In the genomic region with DNA sequence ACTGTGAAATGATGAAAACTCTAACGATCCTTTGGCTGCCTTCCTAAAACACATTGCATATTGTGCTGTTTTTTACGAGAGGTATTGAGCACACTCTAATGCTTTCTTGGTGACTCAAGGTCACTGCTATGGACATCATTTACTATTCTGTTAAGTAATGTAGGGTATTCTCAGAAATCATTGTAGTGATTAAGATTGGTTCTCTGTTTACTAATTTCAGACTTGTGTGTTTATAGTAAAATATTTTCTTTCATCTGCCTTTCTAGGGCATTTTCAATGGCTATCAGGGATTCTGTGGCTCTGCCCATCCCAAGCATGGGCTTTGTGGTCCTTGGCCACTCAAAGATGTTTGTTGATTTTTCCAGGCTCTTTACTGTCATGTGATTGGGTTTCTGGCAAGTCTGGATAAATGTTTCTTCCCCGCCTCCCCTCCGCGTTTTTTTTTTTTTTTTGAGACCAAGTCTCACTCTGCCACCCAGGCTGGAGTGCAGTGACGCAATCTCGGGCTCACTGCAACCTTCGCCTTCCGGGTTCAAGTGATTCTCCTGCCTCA, we compare ENCODE assay signal across 1 cellular context.
TF ChIP-seq lines count a peak whose summit lies in the region.

No MANE protein-coding gene starts in this region.

TF ChIP-seq in SK-N-SH treated with all-trans-retinoic acid at 6 μM for 48 hours, 23 proteins besides CTCF, POLR2A, EP300 and RAD21 (continued from another document):
- TF ChIP-seq RARB (CRISPR knock-in tag; IDR thresholded peaks at IDR 0.05) (no peak), PPARA (CRISPR knock-in tag; IDR thresholded peaks at IDR 0.05; ENCODE audit: borderline replicate concordance) (no peak), ZNF565 (CRISPR knock-in tag; conservative IDR thresholded peaks at IDR 0.05; ENCODE audit: low read depth) (no peak), ZC3H10 (CRISPR knock-in tag; IDR thresholded peaks at IDR 0.05) (no peak)
- TF ChIP-seq, protein P1, sequence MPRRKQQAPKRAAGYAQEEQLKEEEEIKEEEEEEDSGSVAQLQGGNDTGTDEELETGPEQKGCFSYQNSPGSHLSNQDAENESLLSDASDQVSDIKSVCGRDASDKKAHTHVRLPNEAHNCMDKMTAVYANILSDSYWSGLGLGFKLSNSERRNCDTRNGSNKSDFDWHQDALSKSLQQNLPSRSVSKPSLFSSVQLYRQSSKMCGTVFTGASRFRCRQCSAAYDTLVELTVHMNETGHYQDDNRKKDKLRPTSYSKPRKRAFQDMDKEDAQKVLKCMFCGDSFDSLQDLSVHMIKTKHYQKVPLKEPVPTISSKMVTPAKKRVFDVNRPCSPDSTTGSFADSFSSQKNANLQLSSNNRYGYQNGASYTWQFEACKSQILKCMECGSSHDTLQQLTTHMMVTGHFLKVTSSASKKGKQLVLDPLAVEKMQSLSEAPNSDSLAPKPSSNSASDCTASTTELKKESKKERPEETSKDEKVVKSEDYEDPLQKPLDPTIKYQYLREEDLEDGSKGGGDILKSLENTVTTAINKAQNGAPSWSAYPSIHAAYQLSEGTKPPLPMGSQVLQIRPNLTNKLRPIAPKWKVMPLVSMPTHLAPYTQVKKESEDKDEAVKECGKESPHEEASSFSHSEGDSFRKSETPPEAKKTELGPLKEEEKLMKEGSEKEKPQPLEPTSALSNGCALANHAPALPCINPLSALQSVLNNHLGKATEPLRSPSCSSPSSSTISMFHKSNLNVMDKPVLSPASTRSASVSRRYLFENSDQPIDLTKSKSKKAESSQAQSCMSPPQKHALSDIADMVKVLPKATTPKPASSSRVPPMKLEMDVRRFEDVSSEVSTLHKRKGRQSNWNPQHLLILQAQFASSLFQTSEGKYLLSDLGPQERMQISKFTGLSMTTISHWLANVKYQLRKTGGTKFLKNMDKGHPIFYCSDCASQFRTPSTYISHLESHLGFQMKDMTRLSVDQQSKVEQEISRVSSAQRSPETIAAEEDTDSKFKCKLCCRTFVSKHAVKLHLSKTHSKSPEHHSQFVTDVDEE (CRISPR knock-in tag; IDR thresholded peaks at IDR 0.05), result no peak
- TF ChIP-seq, protein P2, sequence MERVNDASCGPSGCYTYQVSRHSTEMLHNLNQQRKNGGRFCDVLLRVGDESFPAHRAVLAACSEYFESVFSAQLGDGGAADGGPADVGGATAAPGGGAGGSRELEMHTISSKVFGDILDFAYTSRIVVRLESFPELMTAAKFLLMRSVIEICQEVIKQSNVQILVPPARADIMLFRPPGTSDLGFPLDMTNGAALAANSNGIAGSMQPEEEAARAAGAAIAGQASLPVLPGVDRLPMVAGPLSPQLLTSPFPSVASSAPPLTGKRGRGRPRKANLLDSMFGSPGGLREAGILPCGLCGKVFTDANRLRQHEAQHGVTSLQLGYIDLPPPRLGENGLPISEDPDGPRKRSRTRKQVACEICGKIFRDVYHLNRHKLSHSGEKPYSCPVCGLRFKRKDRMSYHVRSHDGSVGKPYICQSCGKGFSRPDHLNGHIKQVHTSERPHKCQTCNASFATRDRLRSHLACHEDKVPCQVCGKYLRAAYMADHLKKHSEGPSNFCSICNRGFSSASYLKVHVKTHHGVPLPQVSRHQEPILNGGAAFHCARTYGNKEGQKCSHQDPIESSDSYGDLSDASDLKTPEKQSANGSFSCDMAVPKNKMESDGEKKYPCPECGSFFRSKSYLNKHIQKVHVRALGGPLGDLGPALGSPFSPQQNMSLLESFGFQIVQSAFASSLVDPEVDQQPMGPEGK (CRISPR knock-in tag; IDR thresholded peaks at IDR 0.05; ENCODE audit: borderline replicate concordance), result no peak
